In the genomic region with DNA sequence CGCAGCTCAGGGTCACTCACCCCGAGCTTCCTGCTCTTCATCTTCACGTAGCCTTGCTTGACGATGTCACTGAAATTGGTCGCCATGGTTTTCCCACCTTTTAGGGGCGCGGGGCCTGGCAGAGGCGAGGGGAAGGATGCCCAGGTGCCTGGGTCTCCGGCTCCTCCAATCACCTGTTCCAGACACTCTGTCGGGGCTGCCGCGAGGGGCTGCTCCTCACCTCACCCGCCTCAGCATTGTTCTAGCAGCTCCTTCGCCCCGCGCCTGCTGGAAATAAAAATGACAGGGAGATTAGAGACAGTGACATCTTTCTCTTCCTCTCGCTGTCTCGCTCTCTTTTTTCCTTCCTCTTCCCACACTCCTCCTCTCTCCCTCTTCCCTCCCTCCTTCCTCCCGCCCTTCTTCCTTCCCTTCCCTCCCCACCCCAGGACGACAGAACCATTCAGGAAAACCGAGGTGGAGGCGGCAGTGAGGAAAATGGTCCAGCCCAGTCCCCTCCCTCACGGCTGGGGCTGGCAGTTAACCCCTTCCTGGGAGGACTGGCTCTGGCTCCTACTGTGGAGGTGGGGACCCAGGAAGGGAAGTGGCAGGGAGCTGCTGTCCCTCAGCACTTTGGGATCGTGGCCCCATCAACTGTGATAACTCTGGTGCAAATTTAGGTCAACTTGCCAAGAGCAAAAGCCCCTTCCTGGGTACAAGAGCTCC, we compare ENCODE assay signal across 8 cellular contexts. TPM values are rescaled to one million over a fixed set of nuclear protein-coding genes. Genes with fewer than 3 reads are reported as not detected.
DNase-seq lines count a peak whose midpoint lies in the region; ATAC-seq and TF ChIP-seq lines count a peak whose summit lies in the region.
"Had no signal": no experiment of that assay in that cellular context is flagged by ENCODE, and none has a peak within 500 bp of the region (broad histone marks: within the 10 kb centered on the region; RNA-seq: fewer than 3 reads in every experiment).

No MANE protein-coding gene starts in this region.

- intact Hi-C loops in right cardiac atrium (cut with DNase I), result loop anchor here in 1 of 4 donors (5.0 kb wide), 1 partner anchor 38 kb away; no protein-coding TSS in a partner anchor
- intact Hi-C loops in sciatic nerve (cut with DNase I), result no loop called here

- H3K27ac Mint-ChIP-seq in WTC11, result no peak overlapping the region
- H3K27ac Mint-ChIP-seq: stimulated activated naive CD8-positive, alpha-beta T cell treated with anti-CD3 and anti-CD28 coated beads, Interleukin-15, Interleukin-2, amounts not matched to agents 100 ng/mL and 50 ng/mL, for 24 hours had no signal

- H3K4me1 ChIP-seq in right cardiac atrium (ENCODE audit: control insufficient read depth, insufficient read depth, low read length), result peaks cover 22% of the 10 kb centered on the region

- H3K27ac ChIP-seq in right cardiac atrium (ENCODE audit: low read length), result no peak overlapping the region

- ATAC-seq in WTC11 (peak; percentile 43), right cardiac atrium (peak; percentile 76 to 78), sciatic nerve (peak; percentile 80), GM18873 (IDR thresholded peaks at IDR 0.05; ENCODE audit: low FRiP score, unreplicated experiment) (no peak), GM21423 (IDR thresholded peaks at IDR 0.05; ENCODE audit: unreplicated experiment) (no peak)

- H3K9me3 ChIP-seq in right cardiac atrium (ENCODE audit: control insufficient read depth, low read length), result no peaks in the 10 kb centered on the region

- H3K36me3 Mint-ChIP-seq in WTC11, result 0 out of 2 replicates have a peak, but pooled peaks cover under 1% of the 10 kb centered on the region

- H3K4me3 ChIP-seq in HFF-Myc (replicated peaks; ENCODE audit: low read depth, low read length) (peak overlapping the region; percentile 53), right cardiac atrium (ENCODE audit: low read length) (peak overlapping the region; percentile 36)

- CTCF ChIA-PET in WTC11 (lab: Charles Lee), result interaction anchor here (0.9 to 4.8 kb wide), 10 partner anchors 8 to 179 kb away, joined by 3 to 26 read pairs (median 5); partner anchors contain the start of genes CIAPIN1, COQ9 and POLR2C

- 8% methylated on average over 24 of the region's 24 CpGs for WGBS in right cardiac atrium

- H3K4me1 Mint-ChIP-seq in WTC11, result peaks cover 52% of the 10 kb centered on the region

- POLR2A ChIA-PET in WTC11 (lab: Charles Lee), result interaction anchor here (0.9 kb wide), 1 partner anchor 13 kb away, joined by 3 read pairs; no protein-coding TSS in a partner anchor

- peak overlapping the region; percentile 82 for H3K4me3 Mint-ChIP-seq in WTC11
- H3K4me3 Mint-ChIP-seq: stimulated activated naive CD8-positive, alpha-beta T cell treated with anti-CD3 and anti-CD28 coated beads, Interleukin-15, Interleukin-2, amounts not matched to agents 100 ng/mL and 50 ng/mL, for 24 hours had no signal

- H3K27me3 Mint-ChIP-seq in WTC11 (ENCODE audit: low read depth), result peaks cover 7% of the 10 kb centered on the region
- H3K27me3 Mint-ChIP-seq: stimulated activated naive CD8-positive, alpha-beta T cell treated with anti-CD3 and anti-CD28 coated beads, Interleukin-15, Interleukin-2, amounts not matched to agents 100 ng/mL and 50 ng/mL, for 24 hours had no signal

- no peaks in the 10 kb centered on the region for H3K9me3 Mint-ChIP-seq in WTC11
- H3K9me3 Mint-ChIP-seq: stimulated activated naive CD8-positive, alpha-beta T cell treated with anti-CD3 and anti-CD28 coated beads, Interleukin-15, Interleukin-2, amounts not matched to agents 100 ng/mL and 50 ng/mL, for 24 hours had no signal

- peak; percentile 39 for DNase-seq in HFF-Myc (ENCODE audit: extremely low read depth, low read depth)
- DNase-seq in WTC11 (ENCODE audit: low spot score), result peak; percentile 75
- DNase-seq in right cardiac atrium, result peak; percentile 63 to 82 (median 81)
- DNase-seq in sciatic nerve (ENCODE audit: low spot score), result peak; percentile 72
- DNase-seq in activated CD4-positive, alpha-beta T cell treated with anti-CD3 and anti-CD28 coated beads for 4 hours, result no peak

- H3K27me3 ChIP-seq in right cardiac atrium (ENCODE audit: control insufficient read depth, insufficient read depth), result no peaks in the 10 kb centered on the region

- TF ChIP-seq CTCF in HFF-Myc (IDR thresholded peaks at IDR 0.05; ENCODE audit: low read depth, low read length, missing control alignments), result no peak
- TF ChIP-seq CTCF in WTC11 (IDR thresholded peaks at IDR 0.05), result no peak

TF ChIP-seq in WTC11, 78 proteins besides CTCF, POLR2A, EP300 and RAD21 (continues in another document):
- TF ChIP-seq ZNF396 (CRISPR knock-in tag; IDR thresholded peaks at IDR 0.05; ENCODE audit: borderline replicate concordance) (no peak), NR1H2 (CRISPR knock-in tag; IDR thresholded peaks at IDR 0.05) (no peak), CDX4 (CRISPR knock-in tag; IDR thresholded peaks at IDR 0.05; ENCODE audit: borderline replicate concordance) (no peak), ELF4 (CRISPR knock-in tag; IDR thresholded peaks at IDR 0.05; ENCODE audit: low read depth) (no peak), ETV6 (CRISPR knock-in tag; IDR thresholded peaks at IDR 0.05) (peak; percentile 29; the same call in 1 of the 2 replicates), FOXJ3 (CRISPR knock-in tag; IDR thresholded peaks at IDR 0.05; ENCODE audit: borderline replicate concordance) (no peak), MYBL2 (CRISPR knock-in tag; IDR thresholded peaks at IDR 0.05) (no peak), ARID4B (CRISPR knock-in tag; IDR thresholded peaks at IDR 0.05; ENCODE audit: borderline replicate concordance) (0 out of 2 replicates have a peak, but pooled peaks have one; percentile 10), SP1 (CRISPR knock-in tag; conservative IDR thresholded peaks at IDR 0.05) (peak; percentile 73), ZNF416 (CRISPR knock-in tag; IDR thresholded peaks at IDR 0.05) (no peak), KAT7 (CRISPR knock-in tag; IDR thresholded peaks at IDR 0.05; ENCODE audit: borderline replicate concordance) (0 out of 2 replicates have a peak, but pooled peaks have one; percentile 44)
- TF ChIP-seq, protein P1, sequence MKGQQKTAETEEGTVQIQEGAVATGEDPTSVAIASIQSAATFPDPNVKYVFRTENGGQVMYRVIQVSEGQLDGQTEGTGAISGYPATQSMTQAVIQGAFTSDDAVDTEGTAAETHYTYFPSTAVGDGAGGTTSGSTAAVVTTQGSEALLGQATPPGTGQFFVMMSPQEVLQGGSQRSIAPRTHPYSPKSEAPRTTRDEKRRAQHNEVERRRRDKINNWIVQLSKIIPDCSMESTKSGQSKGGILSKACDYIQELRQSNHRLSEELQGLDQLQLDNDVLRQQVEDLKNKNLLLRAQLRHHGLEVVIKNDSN (CRISPR knock-in tag; IDR thresholded peaks at IDR 0.05), result no peak

RNA-seq across cellular contexts. Expression of gene DOK4, which starts 6.7 kb away (rescaled TPM):
- total RNA-seq in WTC11 (2021), result 21.8 to 25.0 TPM (median 21.9 TPM) in 3 replicates
- 10 to 100 TPM; 15.1 to 19.4 (median 16.5) TPM for total RNA-seq in right cardiac atrium
- 12.2 TPM for polyA plus RNA-seq in right cardiac atrium
- total RNA-seq in sciatic nerve, result 22.6 TPM

RNA-seq across cellular contexts. Expression of gene POLR2C, which starts 17.1 kb away (rescaled TPM):
- 67.9 to 75.4 TPM (median 67.9 TPM) in 3 replicates for total RNA-seq in WTC11 (2021)
- total RNA-seq in right cardiac atrium, result 10 to 100 TPM; 36.9 to 47.7 (median 42.0) TPM
- polyA plus RNA-seq in right cardiac atrium, result 36.8 TPM
- 42.6 TPM for total RNA-seq in sciatic nerve

RNA-seq across cellular contexts. Expression of gene COQ9, which starts 32.3 kb away (rescaled TPM):
- total RNA-seq in WTC11 (2021), result 39.2 to 40.2 TPM (median 39.8 TPM) in 3 replicates
- total RNA-seq in right cardiac atrium, result 100 to 1,000 TPM in 3 of 4 donors, 10 to 100 TPM in 1; 91.8 to 142 (median 134) TPM
- 206 TPM for polyA plus RNA-seq in right cardiac atrium
- total RNA-seq in sciatic nerve, result 31.2 TPM

RNA-seq across cellular contexts. Expression of gene CIAPIN1, which starts 32.4 kb away (rescaled TPM):
- 85.9 to 94.7 TPM (median 87.9 TPM) in 3 replicates for total RNA-seq in WTC11 (2021)
- 10 to 100 TPM; 40.2 to 63.2 (median 55.5) TPM for total RNA-seq in right cardiac atrium
- polyA plus RNA-seq in right cardiac atrium, result 32.1 TPM
- 28.1 TPM for total RNA-seq in sciatic nerve

RNA-seq across cellular contexts. Expression of gene CCDC102A, which starts 56.8 kb away (rescaled TPM):
- total RNA-seq in WTC11 (2021) (5.2 to 7.1 TPM (median 6.8 TPM) in 3 replicates), right cardiac atrium (10 to 100 TPM in 3 of 4 donors, 1 to 10 TPM in 1; 7.6 to 15.4 (median 11.0) TPM), sciatic nerve (14.3 TPM)
- polyA plus RNA-seq in right cardiac atrium, result 9.0 TPM

Comparison
In these comparisons a context has a peak if more than half of its experiments do, and no peak if none do; other contexts are left out.
1. DNase-seq: peak in HFF-Myc (single experiment), WTC11 (single experiment), right cardiac atrium (3 of 3) and sciatic nerve (single experiment); none in activated CD4-positive, alpha-beta T cell treated with anti-CD3 and anti-CD28 coated beads for 4 hours (0 of 2).
2. ATAC-seq: peak in WTC11 (single experiment), right cardiac atrium (2 of 2) and sciatic nerve (single experiment); none in GM18873 (single experiment) and GM21423 (single experiment).